In genomic region chr13:46796515-46797467, GRCh38 we compare ENCODE assay signal across 8 cellular contexts.
DNase-seq lines count a peak whose midpoint lies in the region; ATAC-seq and TF ChIP-seq lines count a peak whose summit lies in the region.

TSS of gene ESD (minus strand) at chr13:46797161. CDS start at chr13:46791413, 5,748 bp downstream.

- DNase-seq in AG10803 (ENCODE audit: low read depth) (peak; percentile 91), NCI-H446 treated with DMSO at 0.1 percent for 48 hours (lab: John Stamatoyannopoulos, UW) (peak; percentile 76), choroid plexus epithelial cell (ENCODE audit: low read depth) (peak; percentile 94), kidney tubule cell (ENCODE audit: low spot score) (peak; percentile 93)
- DNase-seq in activated CD4-positive, alpha-beta T cell treated with anti-CD3 and anti-CD28 coated beads for 24 hours (ENCODE audit: low read depth in 2 of 2), result peak; percentile 93 to 94
- peak; percentile 76 to 93 (median 91) for DNase-seq in stimulated activated CD4-positive, alpha-beta T cell treated with anti-CD3 and anti-CD28 coated beads, Interleukin-1b, Interleukin-23, amount 100 ng/mL, for 24 hours (ENCODE audit: low read depth in 4 of 4, low spot score in 1 of 4)

- H3K4me3 ChIP-seq in AG10803 (ENCODE audit: low read length), result peak within 1 kb of the TSS; percentile 94
- H3K4me3 ChIP-seq in choroid plexus epithelial cell (ENCODE audit: low read depth, low read length), result peak within 1 kb of the TSS; percentile 97

- ATAC-seq in GM19035 (IDR thresholded peaks at IDR 0.05; ENCODE audit: unreplicated experiment), result peak; percentile 90
- ATAC-seq in HG03354 (IDR thresholded peaks at IDR 0.05; ENCODE audit: poor library complexity, severe bottlenecking, unreplicated experiment), result peak; percentile 94

- no peak for TF ChIP-seq CTCF in AG10803 (conservative IDR thresholded peaks at IDR 0.05; ENCODE audit: low read length)
- TF ChIP-seq CTCF in choroid plexus epithelial cell (conservative IDR thresholded peaks at IDR 0.05; ENCODE audit: low read depth, low read length), result no peak

Comparison
In these comparisons a context has a peak if more than half of its experiments do, and no peak if none do; other contexts are left out.
1. Peak in every context shown above with its lines: DNase-seq, ATAC-seq and H3K4me3 ChIP-seq.